ENCODE assay signal across 8 cellular contexts in genomic region chr13:48233097-48233885, GRCh38. TPM values are rescaled to one million over a fixed set of nuclear protein-coding genes. Genes with fewer than 3 reads are reported as not detected.
DNase-seq lines count a peak whose midpoint lies in the region; ATAC-seq and TF ChIP-seq lines count a peak whose summit lies in the region.

ITM2B (plus strand) TSS chr13:48233206; CDS start chr13:48233361, 155 bp downstream.

- H3K4me3 ChIP-seq in adrenal gland (peak within 1 kb of the TSS; percentile 36 to 100 (median 96)), uterus (peak within 1 kb of the TSS; percentile 96 to 98)

- H3K27me3 Mint-ChIP-seq in progenitor cell of endocrine pancreas: peaks cover 4% of the 10 kb centered on the region

- WGBS in adrenal gland, 4 donors: 0 to 1% (median 1%) methylated on average over 14 to 87 of the region's 87 CpGs

- no peaks in the 10 kb centered on the region for H3K36me3 Mint-ChIP-seq in progenitor cell of endocrine pancreas (ENCODE audit: insufficient read depth)

- DNase-seq in ELF-1 (ENCODE audit: low read depth, low spot score): peak; percentile 76
- DNase-seq in Kasumi-1 (lab: John Stamatoyannopoulos, UW): peak; percentile 61 to 67
- DNase-seq in SW480 (ENCODE audit: low spot score): peak; percentile 70
- peak; percentile 77 to 88 (median 85) for DNase-seq in adrenal gland
- DNase-seq in left cardiac atrium: peak; percentile 84
- DNase-seq in progenitor cell of endocrine pancreas (ENCODE audit: low spot score, unreplicated experiment): peak; percentile 55
- DNase-seq in uterus: peak in 1 of 2 donors; percentile 77

- peaks cover 41% of the 10 kb centered on the region for H3K4me1 Mint-ChIP-seq in progenitor cell of endocrine pancreas (ENCODE audit: low read depth)

- H3K27ac ChIP-seq in adrenal gland (peak within 1 kb of the TSS; percentile 94 to 100 (median 99)), uterus (peak within 1 kb of the TSS; percentile 99 to 100)

- TF ChIP-seq CTCF in adrenal gland (IDR thresholded peaks at IDR 0.05) (peak in 5 of 6 experiments; percentile 21 to 44 (median 41)), progenitor cell of endocrine pancreas (IDR thresholded peaks at IDR 0.05; ENCODE audit: unreplicated experiment) (peak; percentile 56), uterus (IDR thresholded peaks at IDR 0.05) (peak in 2 of 4 experiments; percentile 40 to 48)

- peak within 1 kb of the TSS; percentile 98 for H3K27ac Mint-ChIP-seq in progenitor cell of endocrine pancreas

- ATAC-seq in GM21723 (IDR thresholded peaks at IDR 0.05; ENCODE audit: unreplicated experiment) (peak; percentile 66), left cardiac atrium (peak; percentile 93 to 95)

- H3K4me1 ChIP-seq in adrenal gland (replicated peaks in 1 of 2): peaks cover 41 to 49% of the 10 kb centered on the region in 2 donors
- H3K4me1 ChIP-seq in uterus: peaks cover 0 to 6% of the 10 kb centered on the region in 2 donors

- H3K36me3 ChIP-seq in adrenal gland (replicated peaks in 1 of 2) (no peaks in the 10 kb centered on the region), uterus (no peaks in the 10 kb centered on the region)

- TF ChIP-seq POLR2A in adrenal gland (IDR thresholded peaks at IDR 0.05) (peak; percentile 89 to 93), uterus (IDR thresholded peaks at IDR 0.05) (peak; percentile 74 to 90)

- H3K9me3 ChIP-seq in adrenal gland (replicated peaks in 1 of 3) (no peaks in the 10 kb centered on the region), uterus (no peaks in the 10 kb centered on the region)

- H3K27me3 ChIP-seq in adrenal gland (no peaks in the 10 kb centered on the region), uterus (no peaks in the 10 kb centered on the region)

- H3K4me3 Mint-ChIP-seq in progenitor cell of endocrine pancreas (ENCODE audit: low read depth): peak within 1 kb of the TSS; percentile 94

- no peaks in the 10 kb centered on the region for H3K9me3 Mint-ChIP-seq in progenitor cell of endocrine pancreas (ENCODE audit: low read depth)

- intact Hi-C loops in adrenal gland (cut with DNase I) (loop anchor here in 1 of 2 donors (10.0 kb wide), 1 partner anchor 108 kb away; no protein-coding TSS in a partner anchor), left cardiac atrium (cut with DNase I) (loop anchor here (5.0 to 10.0 kb wide), 3 partner anchors 72 to 121 kb away; partner anchors contain the start of gene RB1 (in 1 of the 2)), uterus (cut with DNase I; ENCODE audit: low total_unique reads) (loop anchor here (10.0 kb wide), 1 partner anchor 72 kb away; the partner anchor contains the start of gene RB1)

RNA-seq across cellular contexts. Expression of gene ITM2B, which starts in this region (rescaled TPM):
- total RNA-seq in adrenal gland (100 to 1,000 TPM; 582 to 935 (median 789) TPM), left cardiac atrium (100 to 1,000 TPM; 537 to 557 TPM), progenitor cell of endocrine pancreas (196 and 207 TPM in 2 replicates), uterus (100 to 1,000 TPM; 326 to 725 (median 565) TPM)
- polyA plus RNA-seq in adrenal gland: 1,000 to 10,000 TPM in 1 of 3 donors, 100 to 1,000 TPM in 2; 229 to 1,235 (median 504) TPM
